Comparison of ENCODE assay signal across 8 cellular contexts in genomic region chr2:175111200-175111657, GRCh38. TPM values are rescaled to one million over a fixed set of nuclear protein-coding genes. Genes with fewer than 3 reads are reported as not detected.
A peak's percentile ranks its signal among the peaks of the same experiment; 100 is the strongest.
DNase-seq lines count a peak whose midpoint lies in the region; ATAC-seq, FAIRE-seq and TF ChIP-seq lines count a peak whose summit lies in the region.

No MANE protein-coding gene starts in this region.

- FAIRE-seq in endometrium (lab: Jason Lieb, UNC), result peak; percentile 96

- no peaks in the 10 kb centered on the region for H3K27me3 Mint-ChIP-seq in naive B cell
- no peaks in the 10 kb centered on the region for H3K27me3 Mint-ChIP-seq in activated T-cell treated with anti-CD3 and anti-CD28 coated beads, Interleukin-2, amount 50 U/mL, for 72 hours (ENCODE audit: low read depth)

- peak; percentile 47 for DNase-seq in AG08396 (ENCODE audit: low spot score)
- peak; percentile 16 for DNase-seq in HPDE6-E6E7 (ENCODE audit: extremely low spot score)
- peak; percentile 36 for DNase-seq in RWPE1 (ENCODE audit: low spot score)
- peak; percentile 30 for DNase-seq in naive B cell
- DNase-seq in activated T-cell treated with anti-CD3 and anti-CD28 coated beads, Interleukin-2, amount 50 U/mL, for 72 hours, result no peak
- no peak for DNase-seq in 8988T

- H3K27ac Mint-ChIP-seq in naive B cell, result peak overlapping the region in 3 of 6 donors; percentile 0 to 78 (median 28)
- no peak overlapping the region for H3K27ac Mint-ChIP-seq in activated T-cell treated with anti-CD3 and anti-CD28 coated beads, Interleukin-2, amount 50 U/mL, for 72 hours

- H3K9me3 Mint-ChIP-seq in naive B cell, result peaks cover 0 to 1% (median 0%) of the 10 kb centered on the region in 7 donors
- no peaks in the 10 kb centered on the region for H3K9me3 Mint-ChIP-seq in activated T-cell treated with anti-CD3 and anti-CD28 coated beads, Interleukin-2, amount 50 U/mL, for 72 hours

- H3K27ac ChIP-seq in RWPE1, result no peak overlapping the region

- ATAC-seq in naive B cell (ENCODE audit: low read depth in 2 of 2), result peak in 1 of 2 donors; percentile 35
- no peak for ATAC-seq in activated T-cell treated with anti-CD3 and anti-CD28 coated beads, Interleukin-2, amount 50 U/mL, for 72 hours (replicated peaks in 1 of 2)

- TF ChIP-seq CTCF in GM12875 (IDR thresholded peaks at IDR 0.05; ENCODE audit: borderline replicate concordance, insufficient read depth, low read depth, low read length) (peak; percentile 54; the same call in 1 of the 2 replicates), RWPE1 (conservative IDR thresholded peaks at IDR 0.05; ENCODE audit: low read depth) (peak; percentile 81)

- no peak overlapping the region for H3K4me3 Mint-ChIP-seq in naive B cell
- no peak overlapping the region for H3K4me3 Mint-ChIP-seq in activated T-cell treated with anti-CD3 and anti-CD28 coated beads, Interleukin-2, amount 50 U/mL, for 72 hours

- CTCF ChIA-PET in RWPE1 (lab: Yijun Ruan, JAX), result interaction anchor here (1.1 kb wide), 1 partner anchor 23 kb away, joined by 5 read pairs; no protein-coding TSS in a partner anchor

- H3K36me3 Mint-ChIP-seq in naive B cell, result peaks cover 4 to 9% of the 10 kb centered on the region in 2 donors
- peaks cover 10 to 16% of the 10 kb centered on the region in 2 donors for H3K36me3 Mint-ChIP-seq in activated T-cell treated with anti-CD3 and anti-CD28 coated beads, Interleukin-2, amount 50 U/mL, for 72 hours (ENCODE audit: insufficient read depth in 2 of 2)

- H3K4me1 Mint-ChIP-seq in naive B cell, result no peaks in the 10 kb centered on the region
- H3K4me1 Mint-ChIP-seq in activated T-cell treated with anti-CD3 and anti-CD28 coated beads, Interleukin-2, amount 50 U/mL, for 72 hours (ENCODE audit: low read depth), result no peaks in the 10 kb centered on the region

- POLR2A ChIA-PET in RWPE1 (lab: Yijun Ruan, JAX; ENCODE audit: low non-redundant PET), result no interaction called here

- no peak overlapping the region for H3K4me3 ChIP-seq in GM12875 (ENCODE audit: low read depth, low read length)

RNA-seq across cellular contexts. Expression of gene ATF2, which starts 56.8 kb away (rescaled TPM):
- polyA plus RNA-seq in naive B cell (ENCODE audit: low read depth in 6 of 6), result 10 to 100 TPM; 22.9 to 42.8 (median 35.4) TPM
- total RNA-seq in activated T-cell treated with anti-CD3 and anti-CD28 coated beads, Interleukin-2, amount 50 U/mL, for 72 hours, result 10 to 100 TPM; 65.8 to 67.0 TPM

Comparison
In these comparisons a context has a peak if more than half of its experiments do, and no peak if none do; other contexts are left out.
1. DNase-seq: peak in AG08396 (single experiment), HPDE6-E6E7 (single experiment), RWPE1 (single experiment) and naive B cell (single experiment); none in activated T-cell treated with anti-CD3 and anti-CD28 coated beads, Interleukin-2, amount 50 U/mL, for 72 hours (0 of 2) and 8988T (single experiment).